In genomic region chr2:64750001-64750816, GRCh38 we compare ENCODE assay signal across 8 cellular contexts.
DNase-seq lines count a peak whose midpoint lies in the region; ATAC-seq and TF ChIP-seq lines count a peak whose summit lies in the region.

No MANE protein-coding gene starts in this region.

- peak; percentile 47 for DNase-seq in Caki2 (ENCODE audit: low read depth)
- no peak for DNase-seq in LNCaP clone FGC (ENCODE audit: low read depth)
- DNase-seq in activated CD8-positive, alpha-beta memory T cell treated with anti-CD3 and anti-CD28 coated beads for 4 hours (ENCODE audit: low read depth in 2 of 2) = peak; percentile 18 to 29
- DNase-seq in effector memory CD8-positive, alpha-beta T cell = peak in 1 of 3 experiments; percentile 15
- peak; percentile 32 to 57 for DNase-seq in lung microvascular endothelial cell (ENCODE audit: low read depth in 2 of 2)
- DNase-seq in stimulated activated CD4-positive, alpha-beta T cell treated with anti-CD3 and anti-CD28 coated beads, TNF-alpha, amount 100 ng/mL, for 48 hours (ENCODE audit: low read depth in 3 of 3) = peak in 2 of 3 donors; percentile 6 to 32

- in situ Hi-C loops in Caki2 (cut with HindIII; ENCODE audit: low pct_unique_long_range_greater_than_20kb, low sequenced_read_pairs) = no loop called here

- no peak for TF ChIP-seq CTCF in LNCaP clone FGC (IDR thresholded peaks at IDR 0.05; ENCODE audit: control insufficient read depth, extremely low read depth, insufficient read depth)

- H3K27me3 Mint-ChIP-seq in effector memory CD8-positive, alpha-beta T cell = no peaks in the 10 kb centered on the region

- H3K36me3 Mint-ChIP-seq in effector memory CD8-positive, alpha-beta T cell (ENCODE audit: insufficient read depth) = peaks cover 5% of the 10 kb centered on the region

- H3K27ac Mint-ChIP-seq in effector memory CD8-positive, alpha-beta T cell = peak overlapping the region; percentile 89 to 94

- H3K9me3 Mint-ChIP-seq in effector memory CD8-positive, alpha-beta T cell = no peaks in the 10 kb centered on the region

- H3K4me3 Mint-ChIP-seq in effector memory CD8-positive, alpha-beta T cell = peak overlapping the region; percentile 92 to 95

- peak overlapping the region; percentile 66 for H3K4me3 ChIP-seq in LNCaP clone FGC (ENCODE audit: low read depth, low read length)

- peaks cover 9 to 19% of the 10 kb centered on the region in 2 donors for H3K4me1 Mint-ChIP-seq in effector memory CD8-positive, alpha-beta T cell (ENCODE audit: low read depth in 2 of 2)

- ATAC-seq in effector memory CD8-positive, alpha-beta T cell (replicated peaks) = no peak
- ATAC-seq in HG03432 (IDR thresholded peaks at IDR 0.05; ENCODE audit: unreplicated experiment) = no peak
- ATAC-seq in HG02610 (IDR thresholded peaks at IDR 0.05; ENCODE audit: unreplicated experiment) = no peak
